In genomic region chr14:91185721-91186120, GRCh38 we compare ENCODE assay signal across 21 cellular contexts. TPM values are rescaled to one million over a fixed set of nuclear protein-coding genes. Genes with fewer than 3 reads are reported as not detected.
A peak's percentile ranks its signal among the peaks of the same experiment; 100 is the strongest.
DNase-seq lines count a peak whose midpoint lies in the region; TF ChIP-seq lines count a peak whose summit lies in the region.
"Had no signal": no experiment of that assay in that cellular context is flagged by ENCODE, and none has a peak within 500 bp of the region (broad histone marks: within the 10 kb centered on the region; RNA-seq: fewer than 3 reads in every experiment).

No MANE protein-coding gene starts in this region.

- H3K27me3 ChIP-seq in ACC112 (ENCODE audit: insufficient read depth, low read length) (no peaks in the 10 kb centered on the region), left ventricle myocardium inferior (ENCODE audit: low read depth) (no peaks in the 10 kb centered on the region), smooth muscle cell (ENCODE audit: low read depth) (no peaks in the 10 kb centered on the region)

- intact Hi-C loops in left ventricle myocardium inferior (cut with micrococcal nuclease): no loop called here

- H3K36me3 ChIP-seq in ACC112 (ENCODE audit: insufficient read depth, low read length) (peaks cover 19% of the 10 kb centered on the region), left ventricle myocardium inferior (peaks cover 96% of the 10 kb centered on the region), smooth muscle cell (ENCODE audit: low read depth) (no peaks in the 10 kb centered on the region)

- no peak overlapping the region for H2AFZ ChIP-seq in ACC112 (ENCODE audit: low read length, unreplicated experiment)
- no peak overlapping the region for H2AFZ ChIP-seq in smooth muscle cell (ENCODE audit: low read depth)

- H3K79me2 ChIP-seq in ACC112 (ENCODE audit: control insufficient read depth, insufficient read depth, low read length, unreplicated experiment) (no peaks in the 10 kb centered on the region), smooth muscle cell (ENCODE audit: low read depth) (no peaks in the 10 kb centered on the region)

- H3F3A ChIP-seq in smooth muscle cell (ENCODE audit: low read depth): no peaks in the 10 kb centered on the region

- peaks cover 13% of the 10 kb centered on the region for H3K4me1 ChIP-seq in ACC112 (ENCODE audit: control insufficient read depth, insufficient read depth, low read length, unreplicated experiment)
- no peaks in the 10 kb centered on the region for H3K4me1 ChIP-seq in left ventricle myocardium inferior
- no peaks in the 10 kb centered on the region for H3K4me1 ChIP-seq in smooth muscle cell (ENCODE audit: low read depth)

- H3K9me3 ChIP-seq in left ventricle myocardium inferior (replicated peaks) (no peaks in the 10 kb centered on the region), smooth muscle cell (replicated peaks; ENCODE audit: low read depth) (no peaks in the 10 kb centered on the region)

- H4K20me1 ChIP-seq in smooth muscle cell (ENCODE audit: low read depth): no peaks in the 10 kb centered on the region

- H3K4me2 ChIP-seq in smooth muscle cell: no peak overlapping the region

- H3K9ac ChIP-seq in smooth muscle cell (ENCODE audit: low read depth): no peak overlapping the region

- H3K4me3 ChIP-seq in ACC112 (ENCODE audit: low read depth, low read length) (no peak overlapping the region), fibroblast of the aortic adventitia (ENCODE audit: low read depth, low read length) (no peak overlapping the region), left ventricle myocardium inferior (no peak overlapping the region), smooth muscle cell (no peak overlapping the region)
- H3K4me3 ChIP-seq: SK-N-MC had no signal

- TF ChIP-seq CTCF in fibroblast of the aortic adventitia (IDR thresholded peaks at IDR 0.05; ENCODE audit: insufficient read depth, low read length) (no peak), left ventricle myocardium inferior (IDR thresholded peaks at IDR 0.05; ENCODE audit: borderline replicate concordance) (no peak), smooth muscle cell (IDR thresholded peaks at IDR 0.05; ENCODE audit: borderline replicate concordance, insufficient read depth, poor library complexity, severe bottlenecking) (no peak)

- WGBS in smooth muscle cell (ENCODE audit: low lambda C conversion rate): 93% methylated on average over 1 of the region's 1 CpG

- H3K27ac ChIP-seq in ACC112 (ENCODE audit: low read depth, low read length) (peak overlapping the region; percentile 53; the same call in 1 of the 2 replicates), left ventricle myocardium inferior (replicated peaks) (no peak overlapping the region), smooth muscle cell (ENCODE audit: low read depth) (no peak overlapping the region)
- H3K27ac ChIP-seq: SK-N-MC had no signal

- DNase-seq in GM03348 (ENCODE audit: low spot score): peak; percentile 61
- peak; percentile 95 for DNase-seq in NCI-H524 treated with DMSO at 0.1 percent for 48 hours (lab: John Stamatoyannopoulos, UW)
- peak; percentile 48 for DNase-seq in fibroblast of the aortic adventitia (ENCODE audit: low read depth)
- no peak for DNase-seq in left ventricle myocardium inferior
- no peak for DNase-seq in smooth muscle cell (lab: John Stamatoyannopoulos, UW; ENCODE audit: unreplicated experiment)
- DNase-seq in NCI-H2196 treated with DMSO at 0.1 percent for 48 hours (lab: John Stamatoyannopoulos, UW; ENCODE audit: unreplicated experiment): no peak
- no peak for DNase-seq in activated T-cell treated with anti-CD3 and anti-CD28 coated beads, Interleukin-2, amount 50 U/mL, for 1 hour
- DNase-seq: activated CD4-positive, alpha-beta T cell treated with anti-CD3 and anti-CD28 coated beads, Interleukin-2, amount 50 U/mL, for 4 hours; activated naive CD4-positive, alpha-beta T cell; activated T-cell treated with anti-CD3 and anti-CD28 coated beads, Interleukin-2, amount 50 U/mL, for 72 hours; CD8-positive, alpha-beta memory T cell; hypothalamus; immature natural killer cell; left cardiac atrium; NCI-H146; nephron progenitor cell; OCI-M1; stimulated activated naive B cell treated with anti-CD40 and anti-IgM and Interleukin-4, amounts not matched to agents 10 μg/mL and 1 μg/mL and 100 μg/mL, for 72 hours had no signal

RNA-seq across cellular contexts. Expression of gene GPR68, which starts 58.8 kb away (rescaled TPM):
- total RNA-seq in fibroblast of the aortic adventitia (ENCODE audit: low replicate concordance): 1.3 and 17.1 TPM in 2 replicates
- 0.41 TPM for total RNA-seq in left ventricle myocardium inferior
- 2.6 and 4.4 TPM in 2 replicates for total RNA-seq in smooth muscle cell
- 2.9 and 3.2 TPM in 2 replicates for polyA plus RNA-seq in smooth muscle cell
- total RNA-seq: NCI-H460 had no signal

Comparison
In these comparisons a context has a peak if more than half of its experiments do, and no peak if none do; other contexts are left out.
1. DNase-seq: peak in GM03348 (single experiment), NCI-H524 treated with DMSO at 0.1 percent for 48 hours (single experiment) and fibroblast of the aortic adventitia (single experiment); none in left ventricle myocardium inferior (single experiment), smooth muscle cell (single experiment), NCI-H2196 treated with DMSO at 0.1 percent for 48 hours (single experiment) and activated T-cell treated with anti-CD3 and anti-CD28 coated beads, Interleukin-2, amount 50 U/mL, for 1 hour (single experiment).